ENCODE assay signal across 9 cellular contexts in genomic region chrX:2692221-2693122, GRCh38. TPM values are rescaled to one million over a fixed set of nuclear protein-coding genes. Genes with fewer than 3 reads are reported as not detected.
A peak's percentile ranks its signal among the peaks of the same experiment; 100 is the strongest.
DNase-seq lines count a peak whose midpoint lies in the region; ATAC-seq and TF ChIP-seq lines count a peak whose summit lies in the region.
"Had no signal": no experiment of that assay in that cellular context is flagged by ENCODE, and none has a peak within 500 bp of the region (broad histone marks: within the 10 kb centered on the region; RNA-seq: fewer than 3 reads in every experiment).

No MANE protein-coding gene starts in this region.

- DNase-seq in AG08396 (ENCODE audit: low spot score) (peak; percentile 40), KBM-7 (peak; percentile 80), caudate nucleus (lab: John Stamatoyannopoulos, UW) (no peak), lower lobe of right lung (peak; percentile 62), uterus (peak in 1 of 2 donors; percentile 40), NCI-H446 (lab: John Stamatoyannopoulos, UW) (no peak), NCI-H2107 treated with DMSO at 0.1 percent for 48 hours (lab: John Stamatoyannopoulos, UW; ENCODE audit: unreplicated experiment) (no peak)

- H3K9me3 ChIP-seq in lower lobe of right lung = no peaks in the 10 kb centered on the region
- no peaks in the 10 kb centered on the region for H3K9me3 ChIP-seq in uterus

- peak in 1 of 2 donors; percentile 38 for ATAC-seq in lower lobe of right lung
- no peak for ATAC-seq in esophagus mucosa

- H3K36me3 ChIP-seq in lower lobe of right lung (no peaks in the 10 kb centered on the region), uterus (no peaks in the 10 kb centered on the region)

- no peak for TF ChIP-seq CTCF in lower lobe of right lung (IDR thresholded peaks at IDR 0.05)
- TF ChIP-seq CTCF in uterus (IDR thresholded peaks at IDR 0.05) = no peak

- in situ Hi-C loops in KBM-7 (cut with MboI; ENCODE audit: low pct_unique_long_range_greater_than_20kb, low sequenced_read_pairs) = no loop called here

- H3K27me3 ChIP-seq in lower lobe of right lung (ENCODE audit: low read depth) (no peaks in the 10 kb centered on the region), uterus (no peaks in the 10 kb centered on the region)

- H3K4me3 ChIP-seq in lower lobe of right lung (peak overlapping the region; percentile 96), uterus (peak overlapping the region; percentile 68 to 85)

- intact Hi-C loops in lower lobe of right lung (cut with DNase I) (no loop called here), uterus (cut with DNase I; ENCODE audit: low total_unique reads) (loop anchor here (10.0 kb wide), 1 partner anchor 78 kb away; no protein-coding TSS in a partner anchor)

- H3K4me1 ChIP-seq in lower lobe of right lung (peaks cover 50% of the 10 kb centered on the region), uterus (peaks cover 6 to 29% of the 10 kb centered on the region in 2 donors)

- peak overlapping the region; percentile 36 for H3K27ac ChIP-seq in caudate nucleus (ENCODE audit: low read depth, low read length)
- peak overlapping the region; percentile 90 for H3K27ac ChIP-seq in lower lobe of right lung
- peak overlapping the region; percentile 87 to 89 for H3K27ac ChIP-seq in uterus

- no peak for TF ChIP-seq POLR2A in uterus (IDR thresholded peaks at IDR 0.05)

RNA-seq across cellular contexts. Expression of gene CD99, which starts 1.4 kb away (rescaled TPM):
- total RNA-seq in lower lobe of right lung (249 TPM), uterus (100 to 1,000 TPM in 3 of 4 donors, 10 to 100 TPM in 1; 81.9 to 329 (median 202) TPM), esophagus mucosa (100 TPM)

RNA-seq across cellular contexts. Expression of gene XG, which starts 59.4 kb away (rescaled TPM):
- total RNA-seq in lower lobe of right lung (0.41 TPM), uterus (under 1 TPM in 1 of 4 donors, not detected in 3; 0.76 TPM), esophagus mucosa (14.2 TPM)
- total RNA-seq: renal cortical epithelial cell had no signal

Comparison
In these comparisons a context has a peak if more than half of its experiments do, and no peak if none do; other contexts are left out.
1. DNase-seq: peak in AG08396 (single experiment), KBM-7 (single experiment) and lower lobe of right lung (single experiment); none in caudate nucleus (0 of 61), NCI-H446 (0 of 2) and NCI-H2107 treated with DMSO at 0.1 percent for 48 hours (single experiment).
2. H3K27ac ChIP-seq: peak in every context shown above with its lines; median percentile 90 in lower lobe of right lung; 88 in uterus; 36 in caudate nucleus.